1 cellular context compared by ENCODE assay signal in genomic region chr17:74076446-74076845, GRCh38.
TF ChIP-seq lines count a peak whose summit lies in the region.

No MANE protein-coding gene starts in this region.

TF ChIP-seq in HepG2, 621 proteins besides CTCF, POLR2A, EP300 and RAD21 (continued from another document):
- no peak for TF ChIP-seq ZBED4 (CRISPR knock-in tag; IDR thresholded peaks at IDR 0.05; ENCODE audit: borderline replicate concordance)
- TF ChIP-seq ETS1 (CRISPR knock-in tag; IDR thresholded peaks at IDR 0.05) = no peak
- TF ChIP-seq SP2 (CRISPR knock-in tag; IDR thresholded peaks at IDR 0.05) = no peak
- no peak for TF ChIP-seq MXD4 (CRISPR knock-in tag; IDR thresholded peaks at IDR 0.05)
- TF ChIP-seq ZNF282 (IDR thresholded peaks at IDR 0.05; ENCODE audit: partially characterized antibody) = peak; percentile 59
- TF ChIP-seq FOXP1 (IDR thresholded peaks at IDR 0.05) = peak; percentile 6; the same call in 1 of the 2 replicates
- TF ChIP-seq FOXP1 (CRISPR knock-in tag; IDR thresholded peaks at IDR 0.05) = no peak
- peak; percentile 36; the same call in 1 of the 2 replicates for TF ChIP-seq FOXA1 (IDR thresholded peaks at IDR 0.05)
- no peak for TF ChIP-seq FOXA1 (CRISPR knock-in tag; IDR thresholded peaks at IDR 0.05)
- TF ChIP-seq CREB1 (IDR thresholded peaks at IDR 0.05) = peak; percentile 33; the same call in 1 of the 2 replicates
- TF ChIP-seq CREB1 (CRISPR knock-in tag; IDR thresholded peaks at IDR 0.05) = no peak
- no peak for TF ChIP-seq KDM4B (CRISPR knock-in tag; IDR thresholded peaks at IDR 0.05)
